In the genomic region with DNA sequence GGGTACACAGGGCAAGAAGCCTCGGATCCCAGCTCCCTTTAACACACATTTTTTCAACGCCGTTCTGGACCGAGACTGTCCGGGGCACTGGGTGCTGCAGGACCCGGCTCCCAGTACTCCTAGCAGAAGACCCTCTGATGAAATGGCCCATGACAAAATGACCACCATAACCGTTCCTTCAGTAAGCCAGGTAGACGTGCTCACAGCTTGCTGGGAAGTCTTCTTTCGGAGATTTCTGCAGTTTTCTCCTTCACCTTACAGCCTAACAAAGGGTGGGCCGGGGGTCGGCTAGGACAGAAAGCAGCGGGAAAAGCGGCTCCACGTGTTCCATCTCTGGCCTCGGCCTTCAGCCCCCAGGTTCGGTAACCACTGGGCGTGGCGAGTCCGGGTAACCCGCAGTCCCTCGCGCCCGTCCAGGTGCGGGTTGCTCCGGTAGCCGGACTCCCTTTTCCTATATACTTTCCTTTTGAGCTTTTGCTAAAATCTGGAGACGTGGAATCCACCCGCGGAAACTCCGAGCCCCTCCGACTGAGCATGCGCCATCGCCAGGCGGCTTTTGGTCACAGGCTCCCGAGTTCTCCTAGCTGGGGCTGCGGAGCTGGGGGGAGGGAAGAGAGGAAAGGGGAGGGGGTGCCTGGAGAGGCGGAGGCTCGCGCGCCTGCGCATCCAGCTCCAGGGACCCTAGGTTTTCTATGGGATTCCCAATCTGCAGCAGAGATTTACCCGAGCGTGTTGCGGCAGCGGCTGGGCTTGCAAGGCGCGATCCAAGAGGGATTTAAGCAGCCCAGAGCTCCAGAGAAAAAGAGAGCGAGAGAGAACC, we compare ENCODE assay signal across 9 cellular contexts. TPM values are rescaled to one million over a fixed set of nuclear protein-coding genes. Genes with fewer than 3 reads are reported as not detected.
A peak's percentile ranks its signal among the peaks of the same experiment; 100 is the strongest.
DNase-seq lines count a peak whose midpoint lies in the region; ATAC-seq and TF ChIP-seq lines count a peak whose summit lies in the region.
"Had no signal": no experiment of that assay in that cellular context is flagged by ENCODE, and none has a peak within 500 bp of the region (broad histone marks: within the 10 kb centered on the region; RNA-seq: fewer than 3 reads in every experiment).

A gene (plus strand): TSS at position 704 of the 820 bp plus-strand sequence. CDS start 51,379 bp downstream, outside the sequence.

- no peaks in the 10 kb centered on the region for H4K20me1 ChIP-seq in SK-N-SH (ENCODE audit: insufficient read depth)

- ATAC-seq in activated T-cell treated with anti-CD3 and anti-CD28 coated beads, Interleukin-2, amount 50 U/mL, for 72 hours (replicated peaks in 1 of 2), result no peak
- ATAC-seq in foreskin keratinocyte, result peak; percentile 54
- ATAC-seq in GM21786 (IDR thresholded peaks at IDR 0.05; ENCODE audit: unreplicated experiment), result no peak

- H3K4me1 Mint-ChIP-seq in activated T-cell treated with anti-CD3 and anti-CD28 coated beads, Interleukin-2, amount 50 U/mL, for 72 hours (ENCODE audit: low read depth), result peaks cover 9% of the 10 kb centered on the region
- H3K4me1 Mint-ChIP-seq in neural crest cell, result peaks cover 21% of the 10 kb centered on the region

- no peaks in the 10 kb centered on the region for H3K36me3 ChIP-seq in SK-N-SH (replicated peaks in 1 of 2; ENCODE audit: control insufficient read depth in 1 of 2, insufficient read depth in 2 of 2, low read length in 1 of 2)

- H3K27me3 ChIP-seq in SK-N-SH (ENCODE audit: insufficient read depth) (peaks cover 19% of the 10 kb centered on the region; the same call in 1 of the 2 replicates), foreskin keratinocyte (no peaks in the 10 kb centered on the region)

- POLR2A ChIA-PET in SK-N-SH (lab: Yijun Ruan, JAX), result interaction anchor here (0.5 to 1.1 kb wide), 4 partner anchors 19 to 765 kb away, joined by 3 to 4 read pairs (median 4); no protein-coding TSS in a partner anchor

- 0 out of 4 replicates have a peak, but pooled peaks of 1 of the 2 experiments have one; percentile 22 for TF ChIP-seq EP300 in SK-N-SH (IDR thresholded peaks at IDR 0.05; ENCODE audit: borderline replicate concordance in 1 of 2, low read depth in 1 of 2, low read length in 1 of 2)

- peak within 1 kb of the TSS; percentile 28 to 32 for H3K4me3 Mint-ChIP-seq in activated T-cell treated with anti-CD3 and anti-CD28 coated beads, Interleukin-2, amount 50 U/mL, for 72 hours
- peak within 1 kb of the TSS; percentile 90 for H3K4me3 Mint-ChIP-seq in neural crest cell
- H3K4me3 Mint-ChIP-seq: CD4-positive, CD25-positive, alpha-beta regulatory T cell had no signal

- no peaks in the 10 kb centered on the region for H3K79me2 ChIP-seq in SK-N-SH (ENCODE audit: insufficient read depth)

- peak within 1 kb of the TSS; percentile 62 to 74 for H3K4me3 ChIP-seq in SK-N-SH (ENCODE audit: low read depth in 2 of 2, low read length in 1 of 2)

- H3K9ac ChIP-seq in SK-N-SH, result no peak within 1 kb of the TSS

- no peak for TF ChIP-seq RAD21 in SK-N-SH (IDR thresholded peaks at IDR 0.05; ENCODE audit: low read length)

- peaks cover 1 to 4% of the 10 kb centered on the region in 2 donors for H3K9me3 Mint-ChIP-seq in activated T-cell treated with anti-CD3 and anti-CD28 coated beads, Interleukin-2, amount 50 U/mL, for 72 hours
- H3K9me3 Mint-ChIP-seq in neural crest cell, result no peaks in the 10 kb centered on the region

- CTCF ChIA-PET in SK-N-SH (lab: Yijun Ruan, JAX), result interaction anchor here (0.8 to 3.1 kb wide), 8 partner anchors 10 to 766 kb away, joined by 3 to 16 read pairs (median 4); no protein-coding TSS in a partner anchor

- H3K27ac ChIP-seq in SK-N-SH (ENCODE audit: low read depth in 2 of 2, low read length in 1 of 2) (peak within 1 kb of the TSS; percentile 11 to 68; a peak in 3 of 4 replicates), foreskin keratinocyte (peak within 1 kb of the TSS; percentile 59)

- H3K27ac Mint-ChIP-seq in activated T-cell treated with anti-CD3 and anti-CD28 coated beads, Interleukin-2, amount 50 U/mL, for 72 hours, result no peak within 1 kb of the TSS
- H3K27ac Mint-ChIP-seq in neural crest cell (ENCODE audit: unreplicated experiment), result peak within 1 kb of the TSS; percentile 94
- H3K27ac Mint-ChIP-seq: CD4-positive, CD25-positive, alpha-beta regulatory T cell had no signal

- TF ChIP-seq CTCF in SK-N-SH (IDR thresholded peaks at IDR 0.05) (no peak), foreskin keratinocyte (conservative IDR thresholded peaks at IDR 0.05) (no peak), neural crest cell (conservative IDR thresholded peaks at IDR 0.05) (peak; percentile 15)

- H3K27me3 Mint-ChIP-seq in activated T-cell treated with anti-CD3 and anti-CD28 coated beads, Interleukin-2, amount 50 U/mL, for 72 hours (ENCODE audit: low read depth), result peaks cover 75% of the 10 kb centered on the region
- peaks cover 87% of the 10 kb centered on the region for H3K27me3 Mint-ChIP-seq in neural crest cell (ENCODE audit: low read depth)

- peaks cover 7% of the 10 kb centered on the region for H3F3A ChIP-seq in SK-N-SH (replicated peaks; ENCODE audit: insufficient read depth)

- DNase-seq in activated T-cell treated with anti-CD3 and anti-CD28 coated beads, Interleukin-2, amount 50 U/mL, for 72 hours, result no peak
- no peak for DNase-seq in activated T-cell treated with anti-CD3 and anti-CD28 coated beads for 4 hours
- peak; percentile 96 for DNase-seq in SK-N-SH
- peak; percentile 87 to 92 for DNase-seq in foreskin keratinocyte
- peak; percentile 92 for DNase-seq in neural crest cell (ENCODE audit: low read depth, low spot score)
- DNase-seq in stimulated activated CD4-positive, alpha-beta T cell treated with anti-CD3 and anti-CD28 coated beads, Interleukin-4, amount 100 ng/mL, for 24 hours, result no peak
- no peak for DNase-seq in effector CD8-positive, alpha-beta T cell (lab: John Stamatoyannopoulos, UW)
- DNase-seq: CD4-positive, CD25-positive, alpha-beta regulatory T cell had no signal

- H3K9me3 ChIP-seq in SK-N-SH, result no peaks in the 10 kb centered on the region

- H3K36me3 Mint-ChIP-seq in activated T-cell treated with anti-CD3 and anti-CD28 coated beads, Interleukin-2, amount 50 U/mL, for 72 hours (ENCODE audit: insufficient read depth in 2 of 2), result peaks cover 1 to 5% of the 10 kb centered on the region in 2 donors
- H3K36me3 Mint-ChIP-seq in neural crest cell (ENCODE audit: low read depth), result no peaks in the 10 kb centered on the region
- H3K36me3 Mint-ChIP-seq: CD4-positive, CD25-positive, alpha-beta regulatory T cell had no signal

- H3K9me2 ChIP-seq in SK-N-SH, result no peaks in the 10 kb centered on the region

- peak within 1 kb of the TSS; percentile 89 for H2AFZ ChIP-seq in SK-N-SH (ENCODE audit: low read depth)

- WGBS in SK-N-SH (ENCODE audit: low lambda C conversion rate), result 6% methylated on average over 48 of the region's 48 CpGs

- H3K4me1 ChIP-seq in SK-N-SH (ENCODE audit: control insufficient read depth in 1 of 2, insufficient read depth in 2 of 2, low read depth in 1 of 2, low read length in 1 of 2) (peaks cover 0 to 25% of the 10 kb centered on the region in 2 experiments; a peak in 2 of 4 replicates), foreskin keratinocyte (peaks cover 34% of the 10 kb centered on the region)

- H3K4me2 ChIP-seq in SK-N-SH, result peak within 1 kb of the TSS; percentile 92

TF ChIP-seq in SK-N-SH, 30 proteins besides CTCF, POLR2A, EP300 and RAD21 (continues in another document):
- TF ChIP-seq TCF12 (IDR thresholded peaks at IDR 0.05) (no peak), EZH2phosphoT487 (IDR thresholded peaks at IDR 0.05; ENCODE audit: borderline replicate concordance, low read depth) (no peak), NRF1 (IDR thresholded peaks at IDR 0.05; ENCODE audit: low read depth, low read length) (peak; percentile 88), POLR2AphosphoS5 (IDR thresholded peaks at IDR 0.05; ENCODE audit: low read depth, low read length) (no peak), TEAD4 (IDR thresholded peaks at IDR 0.05; ENCODE audit: borderline replicate concordance, insufficient read depth) (no peak), SMC3 (IDR thresholded peaks at IDR 0.05; ENCODE audit: low read depth, low read length) (no peak), RCOR1 (IDR thresholded peaks at IDR 0.05; ENCODE audit: low read length) (peak; percentile 65; the same call in 1 of the 2 replicates), SIN3A (IDR thresholded peaks at IDR 0.05; ENCODE audit: borderline replicate concordance, low read depth, low read length) (peak; percentile 20; the same call in 1 of the 2 replicates), FOSL2 (IDR thresholded peaks at IDR 0.05; ENCODE audit: borderline replicate concordance, low read depth) (no peak), FOXM1 (IDR thresholded peaks at IDR 0.05; ENCODE audit: low read depth) (no peak), JUND (IDR thresholded peaks at IDR 0.05) (no peak; the same call in 1 of the 2 replicates), RFX5 (IDR thresholded peaks at IDR 0.05; ENCODE audit: low read length) (no peak; the same call in 1 of the 2 replicates)
- TF ChIP-seq, protein P1, sequence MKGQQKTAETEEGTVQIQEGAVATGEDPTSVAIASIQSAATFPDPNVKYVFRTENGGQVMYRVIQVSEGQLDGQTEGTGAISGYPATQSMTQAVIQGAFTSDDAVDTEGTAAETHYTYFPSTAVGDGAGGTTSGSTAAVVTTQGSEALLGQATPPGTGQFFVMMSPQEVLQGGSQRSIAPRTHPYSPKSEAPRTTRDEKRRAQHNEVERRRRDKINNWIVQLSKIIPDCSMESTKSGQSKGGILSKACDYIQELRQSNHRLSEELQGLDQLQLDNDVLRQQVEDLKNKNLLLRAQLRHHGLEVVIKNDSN (IDR thresholded peaks at IDR 0.05; ENCODE audit: borderline replicate concordance, low read depth), result no peak
- TF ChIP-seq, protein P2, sequence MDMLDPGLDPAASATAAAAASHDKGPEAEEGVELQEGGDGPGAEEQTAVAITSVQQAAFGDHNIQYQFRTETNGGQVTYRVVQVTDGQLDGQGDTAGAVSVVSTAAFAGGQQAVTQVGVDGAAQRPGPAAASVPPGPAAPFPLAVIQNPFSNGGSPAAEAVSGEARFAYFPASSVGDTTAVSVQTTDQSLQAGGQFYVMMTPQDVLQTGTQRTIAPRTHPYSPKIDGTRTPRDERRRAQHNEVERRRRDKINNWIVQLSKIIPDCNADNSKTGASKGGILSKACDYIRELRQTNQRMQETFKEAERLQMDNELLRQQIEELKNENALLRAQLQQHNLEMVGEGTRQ (IDR thresholded peaks at IDR 0.05; ENCODE audit: borderline replicate concordance, low read depth, low read length), result no peak

RNA-seq across cellular contexts. Expression of the gene that starts here (rescaled TPM):
- not detected for total RNA-seq in activated T-cell treated with anti-CD3 and anti-CD28 coated beads, Interleukin-2, amount 50 U/mL, for 72 hours
- polyA plus RNA-seq in SK-N-SH (2012; rRNA removed) (0.96 and 1.3 TPM in 2 replicates), foreskin keratinocyte (3.7 and 4.4 TPM in 2 replicates)
- polyA plus RNA-seq in SK-N-SH (2012; cell fraction: cytosol; rRNA removed), result 1.3 and 1.5 TPM in 2 replicates
- polyA plus RNA-seq in SK-N-SH (2012; cell fraction: nucleus; rRNA removed), result 0.26 and 0.33 TPM in 2 replicates
- total RNA-seq in foreskin keratinocyte (4.2 and 5.3 TPM in 2 replicates), neural crest cell (1.7 and 2.1 TPM in 2 replicates)
- total RNA-seq: CD4-positive, CD25-positive, alpha-beta regulatory T cell had no signal
- polyA plus RNA-seq: CD4-positive, CD25-positive, alpha-beta regulatory T cell had no signal

Comparison
In these comparisons a context has a peak if more than half of its experiments do, and no peak if none do; other contexts are left out.
1. DNase-seq: peak in SK-N-SH (single experiment), foreskin keratinocyte (2 of 2) and neural crest cell (single experiment); none in activated T-cell treated with anti-CD3 and anti-CD28 coated beads, Interleukin-2, amount 50 U/mL, for 72 hours (0 of 2), activated T-cell treated with anti-CD3 and anti-CD28 coated beads for 4 hours (single experiment), stimulated activated CD4-positive, alpha-beta T cell treated with anti-CD3 and anti-CD28 coated beads, Interleukin-4, amount 100 ng/mL, for 24 hours (single experiment) and effector CD8-positive, alpha-beta T cell (single experiment).